In genomic region chr2:105294844-105295481, GRCh38 we compare ENCODE assay signal across 1 cellular context.
A peak's percentile ranks its signal among the peaks of the same experiment; 100 is the strongest.
TF ChIP-seq lines count a peak whose summit lies in the region.

No MANE protein-coding gene starts in this region.

TF ChIP-seq in H1, 55 proteins besides CTCF, POLR2A, EP300 and RAD21:
- peak; percentile 38; the same call in 1 of the 2 replicates for TF ChIP-seq MAX (IDR thresholded peaks at IDR 0.05)
- TF ChIP-seq POLR2AphosphoS5 (IDR thresholded peaks at IDR 0.05; ENCODE audit: low read depth, low read length), result no peak
